Comparison of ENCODE assay signal across 8 cellular contexts in the genomic region with DNA sequence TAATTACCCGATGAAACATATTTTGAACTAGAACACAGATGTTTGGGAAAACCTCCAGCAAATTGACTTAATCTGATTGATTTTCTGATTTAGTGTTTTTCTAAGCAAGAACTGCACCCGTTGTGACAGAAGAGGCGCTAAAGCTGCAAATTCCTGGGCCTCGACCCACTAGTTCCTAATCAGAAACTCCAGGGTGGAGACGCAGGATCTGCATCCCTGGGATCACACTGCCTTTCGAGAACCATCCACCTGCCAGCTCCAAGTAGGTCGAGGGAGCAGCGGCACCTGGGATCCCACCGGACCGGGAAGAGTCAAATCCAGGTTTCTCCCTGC.
DNase-seq lines count a peak whose midpoint lies in the region; ATAC-seq lines count a peak whose summit lies in the region.

No MANE protein-coding gene starts in this region.

- H3K9me3 ChIP-seq in HUES6 (ENCODE audit: control insufficient read depth, insufficient read depth, low read depth, low read length) (peaks cover 12% of the 10 kb centered on the region), mucosa of stomach (ENCODE audit: control insufficient read depth, low read length) (no peaks in the 10 kb centered on the region)

- no peaks in the 10 kb centered on the region for H3K4me1 ChIP-seq in HUES6 (ENCODE audit: control insufficient read depth, insufficient read depth, low read length)
- H3K4me1 ChIP-seq in mucosa of stomach (ENCODE audit: control insufficient read depth, insufficient read depth, low read length): peaks cover 5% of the 10 kb centered on the region

- peak; percentile 6 for ATAC-seq in GM19372 (IDR thresholded peaks at IDR 0.05; ENCODE audit: low read depth, unreplicated experiment)
- ATAC-seq in HG03095 (IDR thresholded peaks at IDR 0.05; ENCODE audit: unreplicated experiment): no peak

- DNase-seq in cerebellum (ENCODE audit: low spot score): no peak
- DNase-seq in NOMO-1 treated with DMSO at 0.1 percent for 48 hours (lab: John Stamatoyannopoulos, UW; ENCODE audit: unreplicated experiment): no peak
- no peak for DNase-seq in NCI-H446 treated with DMSO at 0.1 percent for 48 hours (lab: John Stamatoyannopoulos, UW)

- H3K9ac ChIP-seq in HUES6 (ENCODE audit: low read length): peak overlapping the region; percentile 49
- peak overlapping the region; percentile 77 for H3K9ac ChIP-seq in mucosa of stomach (ENCODE audit: low read length)

- H3K27me3 ChIP-seq in HUES6 (ENCODE audit: control insufficient read depth, insufficient read depth, low read length): peaks cover 15% of the 10 kb centered on the region
- H3K27me3 ChIP-seq in mucosa of stomach (ENCODE audit: control insufficient read depth, insufficient read depth, low read length): no peaks in the 10 kb centered on the region

- H3K36me3 ChIP-seq in HUES6 (ENCODE audit: control insufficient read depth, insufficient read depth, low read length) (no peaks in the 10 kb centered on the region), mucosa of stomach (ENCODE audit: control insufficient read depth, insufficient read depth, low read length) (no peaks in the 10 kb centered on the region)

- H3K27ac ChIP-seq in HUES6 (ENCODE audit: low read depth, low read length) (no peak overlapping the region), cingulate gyrus (ENCODE audit: low read depth, low read length) (peak overlapping the region; percentile 97)

- H3K4me3 ChIP-seq in HUES6 (ENCODE audit: low read depth, low read length) (peak overlapping the region; percentile 70), mucosa of stomach (ENCODE audit: low read length) (peak overlapping the region; percentile 60)
